In the genomic region with DNA sequence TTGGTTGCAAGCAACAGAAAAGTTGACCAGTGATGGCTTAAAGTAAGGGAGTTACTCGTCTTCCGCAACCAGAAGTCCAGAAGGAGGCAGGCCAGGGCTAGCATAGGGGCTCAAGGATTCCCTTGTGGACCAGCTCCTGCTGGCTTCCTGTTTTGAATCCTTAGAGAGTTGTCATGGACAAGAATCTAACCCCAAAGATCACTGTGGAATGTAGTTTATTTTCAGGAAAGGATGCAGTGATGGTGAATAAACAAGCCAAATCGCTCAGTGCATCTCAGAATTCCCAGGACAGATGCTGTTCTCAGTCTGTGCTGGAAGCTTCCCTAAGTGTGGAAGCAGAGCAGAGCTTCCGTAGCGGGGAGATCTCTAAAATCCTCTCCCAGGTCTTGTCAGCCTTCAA, we compare ENCODE assay signal across 20 cellular contexts.
DNase-seq lines count a peak whose midpoint lies in the region; ATAC-seq, FAIRE-seq and TF ChIP-seq lines count a peak whose summit lies in the region.
"Had no signal": no experiment of that assay in that cellular context is flagged by ENCODE, and none has a peak within 500 bp of the region (broad histone marks: within the 10 kb centered on the region; RNA-seq: fewer than 3 reads in every experiment).

No MANE protein-coding gene starts in this region.

- H3K4me3 ChIP-seq in GM23338: no peak overlapping the region
- H3K4me3 ChIP-seq in fibroblast of villous mesenchyme (ENCODE audit: low read depth, low read length): no peak overlapping the region
- no peak overlapping the region for H3K4me3 ChIP-seq in pancreas
- H3K4me3 ChIP-seq: MG63, PC-9 had no signal

- ATAC-seq in GM23338 (no peak), pancreas (no peak), left colon (no peak)

- H3K27ac Mint-ChIP-seq in GM23338: no peak overlapping the region

- H3K27ac ChIP-seq in GM23338 (ENCODE audit: low read depth) (no peak overlapping the region), pancreas (no peak overlapping the region)
- H3K27ac ChIP-seq: 22Rv1, PC-9 had no signal

- peaks cover 3% of the 10 kb centered on the region for H3K27me3 Mint-ChIP-seq in GM23338 (ENCODE audit: insufficient read depth, low read depth, poor library complexity)

- peaks cover 14% of the 10 kb centered on the region for H3K36me3 Mint-ChIP-seq in GM23338 (ENCODE audit: low read depth)

- H3F3A ChIP-seq in GM23338 (replicated peaks; ENCODE audit: low read depth): no peaks in the 10 kb centered on the region

- H3K4me1 Mint-ChIP-seq in GM23338: peaks cover 6% of the 10 kb centered on the region; the same call in 1 of the 3 replicates

- H3K9me3 ChIP-seq in pancreas: no peaks in the 10 kb centered on the region

- H3K79me2 ChIP-seq in GM23338 (replicated peaks; ENCODE audit: insufficient read depth): no peaks in the 10 kb centered on the region

- peaks cover 20% of the 10 kb centered on the region for H3K9me3 Mint-ChIP-seq in GM23338

- WGBS in pancreas, 2 donors: 74 to 83% methylated on average over 5 of the region's 5 CpGs

- no peaks in the 10 kb centered on the region for H4K20me1 ChIP-seq in GM23338 (replicated peaks; ENCODE audit: insufficient read depth)

- H2AFZ ChIP-seq in GM23338: peak overlapping the region; percentile 10; the same call in 1 of the 2 replicates
- H2AFZ ChIP-seq: PC-9 had no signal

- DNase-seq in NCI-H146 treated with DMSO at 0.1 percent for 48 hours (lab: John Stamatoyannopoulos, UW; ENCODE audit: unreplicated experiment) (peak; percentile 3), NCI-H146 (lab: John Stamatoyannopoulos, UW) (no peak), GM23338 (ENCODE audit: low spot score) (no peak), fibroblast of villous mesenchyme (ENCODE audit: low read depth) (peak; percentile 55), pons (ENCODE audit: low spot score) (peak; percentile 4), COLO668 (lab: John Stamatoyannopoulos, UW; ENCODE audit: unreplicated experiment) (no peak), pancreas (no peak), left colon (no peak)
- DNase-seq: C1 segment of cervical spinal cord, DND-41, GDM1, Karpas-422, MG63, NCI-H1092, NCI-H1694, NCI-H510A treated with DMSO at 0.1 percent for 48 hours, PC-9 had no signal

- intact Hi-C loops in pancreas (cut with DNase I) (no loop called here), left colon (cut with DNase I, micrococcal nuclease) (no loop called here)

- peaks cover 5% of the 10 kb centered on the region; the same call in 1 of the 2 replicates for H3K36me3 ChIP-seq in GM23338 (ENCODE audit: insufficient read depth)
- no peaks in the 10 kb centered on the region for H3K36me3 ChIP-seq in pancreas
- H3K36me3 ChIP-seq: MG63 had no signal

- 0 out of 2 replicates have a peak, but pooled peaks cover 9% of the 10 kb centered on the region for H3K9me2 ChIP-seq in GM23338 (ENCODE audit: insufficient read depth)

- TF ChIP-seq CTCF in GM23338 (conservative IDR thresholded peaks at IDR 0.05; ENCODE audit: low read depth in 2 of 2) (peak in 1 of 2 experiments; percentile 42; a peak in 2 of 4 replicates), fibroblast of villous mesenchyme (IDR thresholded peaks at IDR 0.05; ENCODE audit: insufficient read depth, low read depth, low read length) (peak; percentile 27), pancreas (IDR thresholded peaks at IDR 0.05) (no peak)

- no peak for FAIRE-seq in pancreas (lab: Jason Lieb, UNC)
- FAIRE-seq: GM12891, H54 had no signal

- H3K4me3 Mint-ChIP-seq in GM23338: no peak overlapping the region

- H3K4me1 ChIP-seq in GM23338 (ENCODE audit: insufficient read depth) (no peaks in the 10 kb centered on the region), pancreas (no peaks in the 10 kb centered on the region)

- no peaks in the 10 kb centered on the region for H3K27me3 ChIP-seq in GM23338 (ENCODE audit: insufficient read depth)
- no peaks in the 10 kb centered on the region for H3K27me3 ChIP-seq in pancreas
- H3K27me3 ChIP-seq: MG63 had no signal

- no peak overlapping the region for H3K4me2 ChIP-seq in GM23338
- H3K4me2 ChIP-seq: PC-9 had no signal

TF ChIP-seq in GM23338, 12 proteins besides CTCF, POLR2A, EP300 and RAD21 (continues in another document):
- TF ChIP-seq ZNF114 (CRISPR knock-in tag; IDR thresholded peaks at IDR 0.05) (no peak), JUNB (IDR thresholded peaks at IDR 0.05; ENCODE audit: unreplicated experiment) (no peak), EZH2phosphoT487 (IDR thresholded peaks at IDR 0.05; ENCODE audit: unreplicated experiment) (no peak), STAT1 (IDR thresholded peaks at IDR 0.05; ENCODE audit: unreplicated experiment) (no peak), CREB1 (CRISPR knock-in tag; IDR thresholded peaks at IDR 0.05; ENCODE audit: low read depth) (no peak), NANOG (IDR thresholded peaks at IDR 0.05; ENCODE audit: borderline replicate concordance) (no peak)
- TF ChIP-seq, protein P1, sequence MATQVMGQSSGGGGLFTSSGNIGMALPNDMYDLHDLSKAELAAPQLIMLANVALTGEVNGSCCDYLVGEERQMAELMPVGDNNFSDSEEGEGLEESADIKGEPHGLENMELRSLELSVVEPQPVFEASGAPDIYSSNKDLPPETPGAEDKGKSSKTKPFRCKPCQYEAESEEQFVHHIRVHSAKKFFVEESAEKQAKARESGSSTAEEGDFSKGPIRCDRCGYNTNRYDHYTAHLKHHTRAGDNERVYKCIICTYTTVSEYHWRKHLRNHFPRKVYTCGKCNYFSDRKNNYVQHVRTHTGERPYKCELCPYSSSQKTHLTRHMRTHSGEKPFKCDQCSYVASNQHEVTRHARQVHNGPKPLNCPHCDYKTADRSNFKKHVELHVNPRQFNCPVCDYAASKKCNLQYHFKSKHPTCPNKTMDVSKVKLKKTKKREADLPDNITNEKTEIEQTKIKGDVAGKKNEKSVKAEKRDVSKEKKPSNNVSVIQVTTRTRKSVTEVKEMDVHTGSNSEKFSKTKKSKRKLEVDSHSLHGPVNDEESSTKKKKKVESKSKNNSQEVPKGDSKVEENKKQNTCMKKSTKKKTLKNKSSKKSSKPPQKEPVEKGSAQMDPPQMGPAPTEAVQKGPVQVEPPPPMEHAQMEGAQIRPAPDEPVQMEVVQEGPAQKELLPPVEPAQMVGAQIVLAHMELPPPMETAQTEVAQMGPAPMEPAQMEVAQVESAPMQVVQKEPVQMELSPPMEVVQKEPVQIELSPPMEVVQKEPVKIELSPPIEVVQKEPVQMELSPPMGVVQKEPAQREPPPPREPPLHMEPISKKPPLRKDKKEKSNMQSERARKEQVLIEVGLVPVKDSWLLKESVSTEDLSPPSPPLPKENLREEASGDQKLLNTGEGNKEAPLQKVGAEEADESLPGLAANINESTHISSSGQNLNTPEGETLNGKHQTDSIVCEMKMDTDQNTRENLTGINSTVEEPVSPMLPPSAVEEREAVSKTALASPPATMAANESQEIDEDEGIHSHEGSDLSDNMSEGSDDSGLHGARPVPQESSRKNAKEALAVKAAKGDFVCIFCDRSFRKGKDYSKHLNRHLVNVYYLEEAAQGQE (IDR thresholded peaks at IDR 0.05; ENCODE audit: unreplicated experiment): no peak

Comparison
In these comparisons a context has a peak if more than half of its experiments do, and no peak if none do; other contexts are left out.
1. DNase-seq: peak in NCI-H146 treated with DMSO at 0.1 percent for 48 hours (single experiment), fibroblast of villous mesenchyme (single experiment) and pons (single experiment); none in NCI-H146 (single experiment), GM23338 (single experiment), COLO668 (single experiment), pancreas (0 of 6) and left colon (0 of 2).